19 cellular contexts compared by ENCODE assay signal in the genomic region with DNA sequence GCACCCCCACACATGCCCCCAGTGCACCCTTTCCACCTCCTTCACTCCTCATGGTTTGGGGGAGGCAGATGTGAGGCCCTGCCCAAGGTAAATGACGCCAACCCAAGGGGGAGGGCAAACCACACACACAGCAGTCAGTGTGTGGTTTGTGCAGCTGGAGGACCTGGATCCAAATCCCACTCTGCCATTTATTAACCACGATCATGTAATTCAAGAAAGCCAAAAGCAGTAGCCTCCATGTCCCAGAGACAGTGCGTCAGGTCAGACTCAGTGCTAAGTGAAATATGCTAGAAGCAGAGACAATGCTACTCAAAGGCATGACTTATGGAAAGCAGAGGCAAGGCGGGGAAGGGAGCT. TPM values are rescaled to one million over a fixed set of nuclear protein-coding genes. Genes with fewer than 3 reads are reported as not detected.
DNase-seq lines count a peak whose midpoint lies in the region; ATAC-seq and TF ChIP-seq lines count a peak whose summit lies in the region.
"Had no signal": no experiment of that assay in that cellular context is flagged by ENCODE, and none has a peak within 500 bp of the region (broad histone marks: within the 10 kb centered on the region; RNA-seq: fewer than 3 reads in every experiment).

No MANE protein-coding gene starts in this region.

- H3K27me3 Mint-ChIP-seq in activated CD8-positive, alpha-beta T cell treated with anti-CD3 and anti-CD28 coated beads, Interleukin-2, amount 10 ng/mL, durations not matched to agents 7 days and 5 days (ENCODE audit: low read depth) = peaks cover 7% of the 10 kb centered on the region
- H3K27me3 Mint-ChIP-seq in activated CD8-positive, alpha-beta T cell treated with anti-CD3 and anti-CD28 coated beads for 36 hours = no peaks in the 10 kb centered on the region
- no peaks in the 10 kb centered on the region for H3K27me3 Mint-ChIP-seq in stimulated activated naive CD8-positive, alpha-beta T cell treated with anti-CD3 and anti-CD28 coated beads, Interleukin-15, amount 100 ng/mL, for 72 hours

- no peaks in the 10 kb centered on the region for H3K9me3 ChIP-seq in mammary epithelial cell (replicated peaks; ENCODE audit: insufficient read depth, low read length)
- H3K9me3 ChIP-seq: BLaER1 treated with 17β-estradiol and CSF1 and Interleukin-3, amounts not matched to agents 10 nM and 100 nM; colonic mucosa; prostate gland; tibial nerve had no signal

- CTCF ChIA-PET in activated CD8-positive, alpha-beta T cell treated with anti-CD3 and anti-CD28 coated beads, Interleukin-2, amount 10 ng/mL, durations not matched to agents 7 days and 5 days (lab: Charles Lee) = no interaction called here
- CTCF ChIA-PET in activated CD8-positive, alpha-beta T cell treated with anti-CD3 and anti-CD28 coated beads for 36 hours (lab: Charles Lee) = no interaction called here
- CTCF ChIA-PET in mammary epithelial cell (lab: Charles Lee; ENCODE audit: low non-redundant PET) = no interaction called here

- no peak for TF ChIP-seq CTCF in activated CD8-positive, alpha-beta T cell treated with anti-CD3 and anti-CD28 coated beads for 36 hours (IDR thresholded peaks at IDR 0.05)
- no peak for TF ChIP-seq CTCF in mammary epithelial cell (conservative IDR thresholded peaks at IDR 0.05 in 1 of 2, IDR thresholded peaks at IDR 0.05 in 1 of 2; ENCODE audit: extremely low read depth in 1 of 2, insufficient read depth in 1 of 2, low read depth in 1 of 2, low read length in 2 of 2)

- no peak for ATAC-seq in activated CD8-positive, alpha-beta T cell treated with anti-CD3 and anti-CD28 coated beads, Interleukin-2, amount 10 ng/mL, durations not matched to agents 7 days and 5 days
- no peak for ATAC-seq in activated CD8-positive, alpha-beta T cell treated with anti-CD3 and anti-CD28 coated beads for 36 hours
- ATAC-seq in stimulated activated effector memory CD8-positive, alpha-beta T cell treated with anti-CD3 and anti-CD28 coated beads, Interleukin-12 subunit alpha, Interleukin-12 subunit beta, amount 100 ng/mL, for 72 hours = no peak
- ATAC-seq in stimulated activated naive CD8-positive, alpha-beta T cell treated with anti-CD3 and anti-CD28 coated beads, Interleukin-15, amount 100 ng/mL, for 72 hours = no peak
- ATAC-seq: activated T-cell treated with anti-CD3 and anti-CD28 coated beads, Interleukin-2, amount 50 U/mL, for 4 hours; foreskin keratinocyte had no signal

- DNase-seq in activated CD8-positive, alpha-beta T cell treated with anti-CD3 and anti-CD28 coated beads, Interleukin-2, amount 10 ng/mL, durations not matched to agents 7 days and 5 days = no peak
- DNase-seq in activated CD8-positive, alpha-beta T cell treated with anti-CD3 and anti-CD28 coated beads for 36 hours = no peak
- DNase-seq in NCI-H2029 treated with DMSO at 0.1 percent for 48 hours (lab: John Stamatoyannopoulos, UW) (peak; percentile 74), kidney glomerular epithelial cell (lab: John Stamatoyannopoulos, UW) (peak; percentile 56), HuH-7 (ENCODE audit: low spot score) (no peak), mammary epithelial cell (no peak)
- DNase-seq in stimulated activated effector memory CD8-positive, alpha-beta T cell treated with anti-CD3 and anti-CD28 coated beads, Interleukin-12 subunit alpha, Interleukin-12 subunit beta, amount 100 ng/mL, for 72 hours (ENCODE audit: low spot score in 2 of 2) = no peak
- no peak for DNase-seq in stimulated activated naive CD8-positive, alpha-beta T cell treated with anti-CD3 and anti-CD28 coated beads, Interleukin-15, amount 100 ng/mL, for 72 hours
- DNase-seq: activated CD4-positive, alpha-beta T cell treated with anti-CD3 and anti-CD28 coated beads for 1 hour; activated naive CD4-positive, alpha-beta T cell; activated T-cell treated with anti-CD3 and anti-CD28 coated beads, Interleukin-2, amount 50 U/mL, for 4 hours; colonic mucosa; effector memory CD4-positive, alpha-beta T cell; foreskin keratinocyte; NCI-H526 had no signal

- 91% methylated on average over 3 of the region's 4 CpGs for WGBS in mammary epithelial cell (ENCODE audit: low coverage, missing lambda C conversion rate)

- intact Hi-C loops in activated CD8-positive, alpha-beta T cell treated with anti-CD3 and anti-CD28 coated beads for 36 hours (cut with micrococcal nuclease) = no loop called here
- intact Hi-C loops in mammary epithelial cell (cut with micrococcal nuclease) = no loop called here

- no peaks in the 10 kb centered on the region for H3K79me2 ChIP-seq in mammary epithelial cell (ENCODE audit: insufficient read depth, low read length)

- no peaks in the 10 kb centered on the region for H3K9me3 Mint-ChIP-seq in activated CD8-positive, alpha-beta T cell treated with anti-CD3 and anti-CD28 coated beads, Interleukin-2, amount 10 ng/mL, durations not matched to agents 7 days and 5 days (ENCODE audit: insufficient read depth)
- no peaks in the 10 kb centered on the region for H3K9me3 Mint-ChIP-seq in activated CD8-positive, alpha-beta T cell treated with anti-CD3 and anti-CD28 coated beads for 36 hours
- H3K9me3 Mint-ChIP-seq in stimulated activated effector memory CD8-positive, alpha-beta T cell treated with anti-CD3 and anti-CD28 coated beads, Interleukin-12 subunit alpha, Interleukin-12 subunit beta, amount 100 ng/mL, for 72 hours = no peaks in the 10 kb centered on the region
- H3K9me3 Mint-ChIP-seq in stimulated activated naive CD8-positive, alpha-beta T cell treated with anti-CD3 and anti-CD28 coated beads, Interleukin-15, amount 100 ng/mL, for 72 hours = no peaks in the 10 kb centered on the region
- H3K9me3 Mint-ChIP-seq: activated T-cell treated with anti-CD3 and anti-CD28 coated beads, Interleukin-2, amount 50 U/mL, for 4 hours had no signal

- H3K27me3 ChIP-seq in mammary epithelial cell (ENCODE audit: insufficient read depth, low read length) = no peaks in the 10 kb centered on the region
- H3K27me3 ChIP-seq: BLaER1 treated with 17β-estradiol and CSF1 and Interleukin-3, amounts not matched to agents 10 nM and 100 nM; colonic mucosa; foreskin keratinocyte; tibial nerve had no signal

- no peak overlapping the region for H3K9ac ChIP-seq in mammary epithelial cell (ENCODE audit: insufficient read depth, low read length)
- H3K9ac ChIP-seq: BLaER1 treated with 17β-estradiol and CSF1 and Interleukin-3, amounts not matched to agents 10 nM and 100 nM had no signal

- BruUV-seq in mammary epithelial cell (replicated peaks; lab: Mats Ljungman, UMichigan) = no TSS peak

- H3K36me3 ChIP-seq in mammary epithelial cell (ENCODE audit: insufficient read depth, low read length) = no peaks in the 10 kb centered on the region
- H3K36me3 ChIP-seq: BLaER1 treated with 17β-estradiol and CSF1 and Interleukin-3, amounts not matched to agents 10 nM and 100 nM; colonic mucosa; prostate gland; tibial nerve had no signal

- H3K4me1 Mint-ChIP-seq in activated CD8-positive, alpha-beta T cell treated with anti-CD3 and anti-CD28 coated beads, Interleukin-2, amount 10 ng/mL, durations not matched to agents 7 days and 5 days (ENCODE audit: low read depth) = peaks cover 15% of the 10 kb centered on the region
- H3K4me1 Mint-ChIP-seq in activated CD8-positive, alpha-beta T cell treated with anti-CD3 and anti-CD28 coated beads for 36 hours (ENCODE audit: low read depth) = peaks cover 8% of the 10 kb centered on the region
- H3K4me1 Mint-ChIP-seq in stimulated activated effector memory CD8-positive, alpha-beta T cell treated with anti-CD3 and anti-CD28 coated beads, Interleukin-12 subunit alpha, Interleukin-12 subunit beta, amount 100 ng/mL, for 72 hours = peaks cover 11% of the 10 kb centered on the region
- H3K4me1 Mint-ChIP-seq in stimulated activated naive CD8-positive, alpha-beta T cell treated with anti-CD3 and anti-CD28 coated beads, Interleukin-15, amount 100 ng/mL, for 72 hours = peaks cover 25% of the 10 kb centered on the region

- H3K27ac Mint-ChIP-seq in activated CD8-positive, alpha-beta T cell treated with anti-CD3 and anti-CD28 coated beads, Interleukin-2, amount 10 ng/mL, durations not matched to agents 7 days and 5 days = peak overlapping the region; percentile 21
- no peak overlapping the region for H3K27ac Mint-ChIP-seq in activated CD8-positive, alpha-beta T cell treated with anti-CD3 and anti-CD28 coated beads for 36 hours
- peak overlapping the region; percentile 40 for H3K27ac Mint-ChIP-seq in stimulated activated effector memory CD8-positive, alpha-beta T cell treated with anti-CD3 and anti-CD28 coated beads, Interleukin-12 subunit alpha, Interleukin-12 subunit beta, amount 100 ng/mL, for 72 hours
- H3K27ac Mint-ChIP-seq in stimulated activated naive CD8-positive, alpha-beta T cell treated with anti-CD3 and anti-CD28 coated beads, Interleukin-15, amount 100 ng/mL, for 72 hours = peak overlapping the region in 1 of 2 donors; percentile 7

- no peak overlapping the region for H3K27ac ChIP-seq in mammary epithelial cell (ENCODE audit: insufficient read depth, low read depth, low read length)
- H3K27ac ChIP-seq: BLaER1 treated with 17β-estradiol and CSF1 and Interleukin-3, amounts not matched to agents 10 nM and 100 nM; colonic mucosa; foreskin keratinocyte; tibial nerve had no signal

- H3K4me3 ChIP-seq in mammary epithelial cell (replicated peaks in 1 of 3; ENCODE audit: insufficient read depth in 1 of 3, low read depth in 2 of 3, low read length in 3 of 3) = no peak overlapping the region
- H3K4me3 ChIP-seq: BLaER1 treated with 17β-estradiol and CSF1 and Interleukin-3, amounts not matched to agents 10 nM and 100 nM; colonic mucosa; prostate gland; tibial nerve had no signal

- H3K4me2 ChIP-seq in mammary epithelial cell (ENCODE audit: insufficient read depth, low read depth, low read length) = no peak overlapping the region
- H3K4me2 ChIP-seq: BLaER1 treated with 17β-estradiol and CSF1 and Interleukin-3, amounts not matched to agents 10 nM and 100 nM had no signal

- no peak overlapping the region for H2AFZ ChIP-seq in mammary epithelial cell (ENCODE audit: low read depth, low read length)

- in situ Hi-C loops in mammary epithelial cell (cut with MboI; ENCODE audit: low sequenced_read_pairs in 2 of 2) = no loop called here

- peaks cover 21% of the 10 kb centered on the region for H3K4me1 ChIP-seq in mammary epithelial cell (ENCODE audit: insufficient read depth, low read length)
- H3K4me1 ChIP-seq: tibial nerve had no signal

- H3K36me3 Mint-ChIP-seq in activated CD8-positive, alpha-beta T cell treated with anti-CD3 and anti-CD28 coated beads, Interleukin-2, amount 10 ng/mL, durations not matched to agents 7 days and 5 days (ENCODE audit: low read depth) = no peaks in the 10 kb centered on the region
- H3K36me3 Mint-ChIP-seq in activated CD8-positive, alpha-beta T cell treated with anti-CD3 and anti-CD28 coated beads for 36 hours (ENCODE audit: low read depth) = no peaks in the 10 kb centered on the region
- no peaks in the 10 kb centered on the region for H3K36me3 Mint-ChIP-seq in stimulated activated effector memory CD8-positive, alpha-beta T cell treated with anti-CD3 and anti-CD28 coated beads, Interleukin-12 subunit alpha, Interleukin-12 subunit beta, amount 100 ng/mL, for 72 hours

- H3K4me3 Mint-ChIP-seq in activated CD8-positive, alpha-beta T cell treated with anti-CD3 and anti-CD28 coated beads, Interleukin-2, amount 10 ng/mL, durations not matched to agents 7 days and 5 days = no peak overlapping the region
- no peak overlapping the region for H3K4me3 Mint-ChIP-seq in activated CD8-positive, alpha-beta T cell treated with anti-CD3 and anti-CD28 coated beads for 36 hours
- H3K4me3 Mint-ChIP-seq in stimulated activated effector memory CD8-positive, alpha-beta T cell treated with anti-CD3 and anti-CD28 coated beads, Interleukin-12 subunit alpha, Interleukin-12 subunit beta, amount 100 ng/mL, for 72 hours = no peak overlapping the region
- H3K4me3 Mint-ChIP-seq in stimulated activated naive CD8-positive, alpha-beta T cell treated with anti-CD3 and anti-CD28 coated beads, Interleukin-15, amount 100 ng/mL, for 72 hours = no peak overlapping the region
- H3K4me3 Mint-ChIP-seq: activated T-cell treated with anti-CD3 and anti-CD28 coated beads, Interleukin-2, amount 50 U/mL, for 4 hours had no signal

- H4K20me1 ChIP-seq in mammary epithelial cell (ENCODE audit: insufficient read depth, low read length) = no peaks in the 10 kb centered on the region
- H4K20me1 ChIP-seq: BLaER1 treated with 17β-estradiol and CSF1 and Interleukin-3, amounts not matched to agents 10 nM and 100 nM had no signal

- dilution Hi-C loops in mammary epithelial cell (cut with HindIII; ENCODE audit: low sequenced_read_pairs) = no loop called here

- POLR2A ChIA-PET in activated CD8-positive, alpha-beta T cell treated with anti-CD3 and anti-CD28 coated beads, Interleukin-2, amount 10 ng/mL, durations not matched to agents 7 days and 5 days (lab: Charles Lee) = no interaction called here
- POLR2A ChIA-PET in activated CD8-positive, alpha-beta T cell treated with anti-CD3 and anti-CD28 coated beads for 36 hours (lab: Charles Lee) = no interaction called here

RNA-seq across cellular contexts. Expression of a gene that starts 13.6 kb away (rescaled TPM):
- not detected for total RNA-seq in activated CD8-positive, alpha-beta T cell treated with anti-CD3 and anti-CD28 coated beads, Interleukin-2, amount 10 ng/mL, durations not matched to agents 7 days and 5 days
- total RNA-seq in activated CD8-positive, alpha-beta T cell treated with anti-CD3 and anti-CD28 coated beads for 36 hours = under 1 TPM in 1 of 2 experiments, not detected in 1; 0.50 TPM
- 1 to 10 TPM in 1 of 2 donors, under 1 TPM in 1; 0.40 to 1.0 TPM for total RNA-seq in mammary epithelial cell
- polyA plus RNA-seq in mammary epithelial cell = 0.43 TPM
- not detected for polyA minus RNA-seq in mammary epithelial cell
- total RNA-seq: T-helper 1 cell treated with Interleukin-12 subunit alpha and Interleukin-12 subunit beta and Interleukin-4 antibody, amounts not matched to agents 30 ng/mL and 1 ng/mL, for 36 hours had no signal

Comparison
In these comparisons a context has a peak if more than half of its experiments do, and no peak if none do; other contexts are left out.
1. DNase-seq: peak in NCI-H2029 treated with DMSO at 0.1 percent for 48 hours (single experiment) and kidney glomerular epithelial cell (single experiment); none in activated CD8-positive, alpha-beta T cell treated with anti-CD3 and anti-CD28 coated beads, Interleukin-2, amount 10 ng/mL, durations not matched to agents 7 days and 5 days (single experiment), activated CD8-positive, alpha-beta T cell treated with anti-CD3 and anti-CD28 coated beads for 36 hours (single experiment), stimulated activated effector memory CD8-positive, alpha-beta T cell treated with anti-CD3 and anti-CD28 coated beads, Interleukin-12 subunit alpha, Interleukin-12 subunit beta, amount 100 ng/mL, for 72 hours (0 of 2), stimulated activated naive CD8-positive, alpha-beta T cell treated with anti-CD3 and anti-CD28 coated beads, Interleukin-15, amount 100 ng/mL, for 72 hours (0 of 2), HuH-7 (single experiment) and mammary epithelial cell (single experiment).